8 cellular contexts compared by ENCODE assay signal in the genomic region with DNA sequence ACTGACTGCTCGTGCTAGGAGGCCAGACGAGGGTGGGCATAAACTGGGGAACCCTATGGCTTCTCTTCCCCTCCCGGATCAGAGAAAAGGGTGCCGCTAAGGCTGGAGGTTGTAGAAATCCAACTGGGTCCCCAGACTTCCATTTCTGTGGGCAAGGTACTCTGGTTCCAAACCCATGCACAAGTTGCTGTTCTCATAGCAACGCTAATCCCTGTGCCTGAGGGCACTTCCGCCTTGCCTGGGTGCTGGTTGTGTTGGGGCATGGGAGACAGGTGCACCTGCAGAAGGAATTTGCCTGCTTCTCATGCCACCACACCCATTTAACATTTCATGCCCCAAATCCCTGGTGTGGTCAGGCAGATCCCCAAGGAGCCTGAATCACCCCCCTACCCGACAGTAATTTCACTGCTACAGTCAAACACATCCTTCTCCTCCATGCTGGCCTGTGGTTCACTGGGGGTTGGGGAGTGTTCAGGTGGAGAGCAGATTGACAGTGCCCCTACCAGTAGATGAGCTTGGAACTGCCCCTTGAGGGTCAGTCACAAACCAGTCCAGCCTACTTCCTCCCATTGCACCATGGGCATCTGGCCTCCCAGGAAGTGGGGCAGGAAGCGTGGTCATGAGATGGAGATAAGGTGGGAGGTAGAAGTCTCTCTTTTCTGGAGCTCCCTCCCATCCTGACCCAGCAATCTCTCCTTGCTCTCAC. TPM values are rescaled to one million over a fixed set of nuclear protein-coding genes. Genes with fewer than 3 reads are reported as not detected.
DNase-seq lines count a peak whose midpoint lies in the region; ATAC-seq lines count a peak whose summit lies in the region.

No MANE protein-coding gene starts in this region.

- H3K36me3 Mint-ChIP-seq in IgD-negative memory B cell, result peaks cover 2% of the 10 kb centered on the region
- peaks cover 27% of the 10 kb centered on the region for H3K36me3 Mint-ChIP-seq in T-helper 1 cell treated with Interleukin-12 subunit alpha and Interleukin-12 subunit beta and Interleukin-4 antibody, amounts not matched to agents 30 μg/mL and 1 μg/mL, for 36 hours (ENCODE audit: low read depth)

- peak; percentile 63 for DNase-seq in NCI-H82 (lab: John Stamatoyannopoulos, UW)
- no peak for DNase-seq in NCI-H82 treated with DMSO at 0.1 percent for 48 hours (lab: John Stamatoyannopoulos, UW; ENCODE audit: unreplicated experiment)

- H3K36me3 ChIP-seq in ectodermal cell (ENCODE audit: control insufficient read depth, insufficient read depth, low read length) (peaks cover 5% of the 10 kb centered on the region), muscle layer of colon (ENCODE audit: insufficient read depth, low read length) (peaks cover 17% of the 10 kb centered on the region)

- H3K27ac Mint-ChIP-seq in IgD-negative memory B cell, result peak overlapping the region; percentile 76 to 88 (median 84)
- H3K27ac Mint-ChIP-seq in T-helper 1 cell treated with Interleukin-12 subunit alpha and Interleukin-12 subunit beta and Interleukin-4 antibody, amounts not matched to agents 30 μg/mL and 1 μg/mL, for 36 hours, result peak overlapping the region; percentile 72

- H3K9me3 Mint-ChIP-seq in IgD-negative memory B cell, result no peaks in the 10 kb centered on the region
- H3K9me3 Mint-ChIP-seq in T-helper 1 cell treated with Interleukin-12 subunit alpha and Interleukin-12 subunit beta and Interleukin-4 antibody, amounts not matched to agents 30 μg/mL and 1 μg/mL, for 36 hours, result no peaks in the 10 kb centered on the region

- peaks cover 12 to 30% (median 30%) of the 10 kb centered on the region in 3 donors for H3K4me1 Mint-ChIP-seq in IgD-negative memory B cell
- H3K4me1 Mint-ChIP-seq in T-helper 1 cell treated with Interleukin-12 subunit alpha and Interleukin-12 subunit beta and Interleukin-4 antibody, amounts not matched to agents 30 μg/mL and 1 μg/mL, for 36 hours (ENCODE audit: low read depth), result peaks cover 34% of the 10 kb centered on the region

- H3K27me3 Mint-ChIP-seq in IgD-negative memory B cell, result no peaks in the 10 kb centered on the region
- no peaks in the 10 kb centered on the region for H3K27me3 Mint-ChIP-seq in T-helper 1 cell treated with Interleukin-12 subunit alpha and Interleukin-12 subunit beta and Interleukin-4 antibody, amounts not matched to agents 30 μg/mL and 1 μg/mL, for 36 hours (ENCODE audit: low read depth)

- peak overlapping the region; percentile 44 for H3K9ac ChIP-seq in muscle layer of colon (ENCODE audit: low read length)

- H3K9me3 ChIP-seq in ectodermal cell (ENCODE audit: control insufficient read depth, low read length) (no peaks in the 10 kb centered on the region), muscle layer of colon (ENCODE audit: low read length) (no peaks in the 10 kb centered on the region)

- H3K4me1 ChIP-seq in ectodermal cell (ENCODE audit: control insufficient read depth, insufficient read depth, low read length), result peaks cover 8% of the 10 kb centered on the region
- H3K4me1 ChIP-seq in muscle layer of colon (ENCODE audit: insufficient read depth, low read length), result peaks cover 27% of the 10 kb centered on the region

- H3K4me3 ChIP-seq in ectodermal cell (ENCODE audit: insufficient read depth, low read depth, low read length), result peak overlapping the region; percentile 74
- peak overlapping the region; percentile 58 to 91 for H3K4me3 ChIP-seq in muscle layer of colon (ENCODE audit: low read depth in 1 of 2, low read length in 2 of 2)

- peak overlapping the region; percentile 86 to 93 (median 92) for H3K4me3 Mint-ChIP-seq in IgD-negative memory B cell
- H3K4me3 Mint-ChIP-seq in T-helper 1 cell treated with Interleukin-12 subunit alpha and Interleukin-12 subunit beta and Interleukin-4 antibody, amounts not matched to agents 30 μg/mL and 1 μg/mL, for 36 hours, result peak overlapping the region; percentile 91

- 22 to 27% methylated on average over 6 to 8 of the region's 8 CpGs for WGBS in ectodermal cell, 2 experiments

- H3K27me3 ChIP-seq in ectodermal cell (ENCODE audit: control insufficient read depth, insufficient read depth, low read length, poor library complexity, severe bottlenecking) (peaks cover 26% of the 10 kb centered on the region), muscle layer of colon (ENCODE audit: control insufficient read depth in 1 of 2, insufficient read depth in 2 of 2, low read length in 2 of 2) (no peaks in the 10 kb centered on the region)

- no peak for ATAC-seq in GM18868 (IDR thresholded peaks at IDR 0.05; ENCODE audit: unreplicated experiment)
- ATAC-seq in HG03442 (IDR thresholded peaks at IDR 0.05; ENCODE audit: unreplicated experiment), result no peak

- H3K27ac ChIP-seq in ectodermal cell (ENCODE audit: insufficient read depth, low read depth, low read length, poor library complexity, severe bottlenecking) (no peak overlapping the region), muscle layer of colon (ENCODE audit: low read depth, low read length) (peak overlapping the region; percentile 80)

RNA-seq across cellular contexts. Expression of a gene that starts 1.2 kb away (rescaled TPM):
- polyA plus RNA-seq in IgD-negative memory B cell, result 5.6 TPM
- polyA plus RNA-seq in ectodermal cell (2013, experiment 1 of 4), result 9.2 TPM
- polyA plus RNA-seq in ectodermal cell (2013, experiment 2 of 4), result 6.7 TPM
- polyA plus RNA-seq in ectodermal cell (2013, experiment 3 of 4), result 4.4 TPM
- polyA plus RNA-seq in ectodermal cell (2013, experiment 4 of 4), result 7.2 TPM

RNA-seq across cellular contexts. Expression of a gene that starts 6.7 kb away (rescaled TPM):
- polyA plus RNA-seq in IgD-negative memory B cell, result 34.7 TPM
- 51.5 TPM for polyA plus RNA-seq in ectodermal cell (2013, experiment 1 of 4)
- polyA plus RNA-seq in ectodermal cell (2013, experiment 2 of 4), result 46.4 TPM
- polyA plus RNA-seq in ectodermal cell (2013, experiment 3 of 4), result 47.5 TPM
- polyA plus RNA-seq in ectodermal cell (2013, experiment 4 of 4), result 51.6 TPM

RNA-seq across cellular contexts. Expression of a gene that starts 13.1 kb away (rescaled TPM):
- 12.9 TPM for polyA plus RNA-seq in IgD-negative memory B cell
- 43.1 TPM for polyA plus RNA-seq in ectodermal cell (2013, experiment 1 of 4)
- polyA plus RNA-seq in ectodermal cell (2013, experiment 2 of 4), result 40.3 TPM
- 39.3 TPM for polyA plus RNA-seq in ectodermal cell (2013, experiment 3 of 4)
- 39.0 TPM for polyA plus RNA-seq in ectodermal cell (2013, experiment 4 of 4)

RNA-seq across cellular contexts. Expression of a gene that starts 23.6 kb away (rescaled TPM):
- polyA plus RNA-seq in IgD-negative memory B cell, result 24.8 TPM
- polyA plus RNA-seq in ectodermal cell (2013, experiment 1 of 4), result 62.1 TPM
- 62.7 TPM for polyA plus RNA-seq in ectodermal cell (2013, experiment 2 of 4)
- 43.9 TPM for polyA plus RNA-seq in ectodermal cell (2013, experiment 3 of 4)
- 56.8 TPM for polyA plus RNA-seq in ectodermal cell (2013, experiment 4 of 4)

RNA-seq across cellular contexts. Expression of a gene that starts 40.5 kb away (rescaled TPM):
- not detected for polyA plus RNA-seq in IgD-negative memory B cell
- 0.78 TPM for polyA plus RNA-seq in ectodermal cell (2013, experiment 1 of 4)
- polyA plus RNA-seq in ectodermal cell (2013, experiment 2 of 4), result 1.3 TPM
- polyA plus RNA-seq in ectodermal cell (2013, experiment 3 of 4), result 1.1 TPM
- 1.5 TPM for polyA plus RNA-seq in ectodermal cell (2013, experiment 4 of 4)
